In the genomic region with DNA sequence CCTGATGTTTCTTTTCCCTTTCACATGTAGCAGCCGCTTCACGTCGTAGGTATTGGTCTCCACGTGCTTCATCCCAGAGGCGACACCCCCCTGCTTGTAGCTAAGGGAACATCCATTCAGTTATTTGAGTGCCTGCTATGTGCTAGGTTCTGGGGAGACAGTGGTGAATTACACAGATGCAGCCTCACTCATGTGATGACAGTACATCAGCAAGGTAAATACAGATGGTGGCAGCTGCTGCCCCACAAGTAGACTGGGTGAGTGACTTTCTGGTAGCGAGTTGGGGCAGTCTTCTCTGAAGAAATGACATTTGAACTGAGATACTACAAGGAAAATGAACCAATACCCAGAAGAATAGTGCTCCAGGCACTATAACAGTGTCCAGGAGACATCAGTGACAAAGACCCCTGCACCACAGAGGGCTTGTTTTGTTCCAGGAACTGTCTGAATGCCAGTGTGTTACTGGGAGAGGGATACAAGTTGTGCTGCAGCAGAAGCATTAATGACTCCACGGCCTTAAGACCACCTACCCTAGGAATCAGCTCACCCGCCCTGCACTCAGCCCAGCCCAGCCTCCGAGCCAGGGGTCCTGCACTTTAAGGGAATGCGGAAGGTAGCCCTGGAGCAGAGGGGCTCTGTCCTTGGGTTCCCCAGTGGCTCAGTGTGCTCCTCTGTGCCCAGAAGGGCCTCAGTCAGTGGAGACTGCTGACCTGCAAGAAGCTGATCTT, we compare ENCODE assay signal across 1 cellular context.
TF ChIP-seq lines count a peak whose summit lies in the region.

No MANE protein-coding gene starts in this region.

TF ChIP-seq in HCT116, 20 proteins besides CTCF, POLR2A, EP300 and RAD21 (continued from another document):
- TF ChIP-seq, protein P1, sequence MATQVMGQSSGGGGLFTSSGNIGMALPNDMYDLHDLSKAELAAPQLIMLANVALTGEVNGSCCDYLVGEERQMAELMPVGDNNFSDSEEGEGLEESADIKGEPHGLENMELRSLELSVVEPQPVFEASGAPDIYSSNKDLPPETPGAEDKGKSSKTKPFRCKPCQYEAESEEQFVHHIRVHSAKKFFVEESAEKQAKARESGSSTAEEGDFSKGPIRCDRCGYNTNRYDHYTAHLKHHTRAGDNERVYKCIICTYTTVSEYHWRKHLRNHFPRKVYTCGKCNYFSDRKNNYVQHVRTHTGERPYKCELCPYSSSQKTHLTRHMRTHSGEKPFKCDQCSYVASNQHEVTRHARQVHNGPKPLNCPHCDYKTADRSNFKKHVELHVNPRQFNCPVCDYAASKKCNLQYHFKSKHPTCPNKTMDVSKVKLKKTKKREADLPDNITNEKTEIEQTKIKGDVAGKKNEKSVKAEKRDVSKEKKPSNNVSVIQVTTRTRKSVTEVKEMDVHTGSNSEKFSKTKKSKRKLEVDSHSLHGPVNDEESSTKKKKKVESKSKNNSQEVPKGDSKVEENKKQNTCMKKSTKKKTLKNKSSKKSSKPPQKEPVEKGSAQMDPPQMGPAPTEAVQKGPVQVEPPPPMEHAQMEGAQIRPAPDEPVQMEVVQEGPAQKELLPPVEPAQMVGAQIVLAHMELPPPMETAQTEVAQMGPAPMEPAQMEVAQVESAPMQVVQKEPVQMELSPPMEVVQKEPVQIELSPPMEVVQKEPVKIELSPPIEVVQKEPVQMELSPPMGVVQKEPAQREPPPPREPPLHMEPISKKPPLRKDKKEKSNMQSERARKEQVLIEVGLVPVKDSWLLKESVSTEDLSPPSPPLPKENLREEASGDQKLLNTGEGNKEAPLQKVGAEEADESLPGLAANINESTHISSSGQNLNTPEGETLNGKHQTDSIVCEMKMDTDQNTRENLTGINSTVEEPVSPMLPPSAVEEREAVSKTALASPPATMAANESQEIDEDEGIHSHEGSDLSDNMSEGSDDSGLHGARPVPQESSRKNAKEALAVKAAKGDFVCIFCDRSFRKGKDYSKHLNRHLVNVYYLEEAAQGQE (IDR thresholded peaks at IDR 0.05; ENCODE audit: low read depth) = no peak
- TF ChIP-seq YY1 (IDR thresholded peaks at IDR 0.05; ENCODE audit: extremely low read depth, insufficient replicate concordance, low read depth, low read length) = no peak
- no peak for TF ChIP-seq ZNF274 (IDR thresholded peaks at IDR 0.05; ENCODE audit: low read depth, low read length)
- no peak for TF ChIP-seq FOSL1 (IDR thresholded peaks at IDR 0.05; ENCODE audit: low read depth)
- TF ChIP-seq MAX (IDR thresholded peaks at IDR 0.05) = no peak
- no peak for TF ChIP-seq EGR1 (IDR thresholded peaks at IDR 0.05; ENCODE audit: low read depth)
- TF ChIP-seq SP1 (IDR thresholded peaks at IDR 0.05; ENCODE audit: low read depth) = no peak
- no peak for TF ChIP-seq ZFX (IDR thresholded peaks at IDR 0.05)
- TF ChIP-seq ELF1 (IDR thresholded peaks at IDR 0.05; ENCODE audit: borderline replicate concordance, low read depth) = no peak
TF ChIP-seq in HCT116: peak in this region for 0.
